ENCODE assay signal across 20 cellular contexts in the genomic region with DNA sequence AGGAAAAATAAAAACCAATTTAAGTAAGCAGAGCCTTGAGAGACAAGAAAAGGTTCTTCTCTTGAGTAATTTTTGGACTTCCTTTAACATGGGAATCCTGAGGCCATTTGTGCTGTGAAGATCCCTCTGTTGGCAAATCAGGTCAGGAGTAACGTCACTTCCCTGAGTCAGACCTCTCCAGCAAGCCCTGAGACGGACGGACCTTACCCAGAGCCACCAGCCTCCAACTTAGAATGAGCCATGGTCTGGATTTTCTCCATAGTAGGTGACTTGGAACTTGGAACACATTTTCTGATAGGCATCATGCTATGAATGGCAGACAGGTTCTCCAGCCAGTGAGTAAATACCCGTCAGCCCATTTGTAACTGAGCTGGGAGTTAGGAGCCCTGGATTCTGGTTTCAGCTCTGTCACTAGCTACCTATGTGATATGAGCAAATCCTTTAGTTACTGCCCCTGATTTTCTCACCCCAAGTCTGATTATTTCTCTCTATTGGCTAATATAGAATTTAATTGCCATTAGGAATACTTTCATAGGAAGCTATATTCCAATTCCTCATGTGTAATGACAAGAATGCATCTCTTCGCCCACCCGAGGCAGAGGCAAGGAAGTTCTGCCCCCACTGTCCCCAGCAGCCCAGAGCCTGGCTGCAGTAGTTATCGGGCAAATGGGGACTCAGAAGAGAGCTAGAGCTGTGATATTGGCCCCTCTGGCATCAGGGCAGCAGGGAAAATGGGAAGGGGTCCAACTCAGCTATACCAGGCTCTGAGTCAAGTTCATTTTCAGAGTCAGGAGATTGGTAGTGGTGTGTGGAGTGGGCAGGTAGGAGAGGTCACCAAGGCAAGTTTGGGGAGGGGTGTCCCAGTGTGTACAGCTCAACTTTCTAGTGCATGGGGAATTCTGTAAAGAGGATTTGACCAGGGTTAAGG.
"Had no signal": no experiment of that assay in that cellular context is flagged by ENCODE, and none has a peak within 500 bp of the region (broad histone marks: within the 10 kb centered on the region; RNA-seq: fewer than 3 reads in every experiment).

No MANE protein-coding gene starts in this region.

- ATAC-seq: left colon; naive thymus-derived CD4-positive, alpha-beta T cell; right lobe of liver; stimulated activated naive CD8-positive, alpha-beta T cell treated with anti-CD3 and anti-CD28 coated beads, Interleukin-15, amount 100 ng/mL, for 72 hours had no signal

- H3K4me1 ChIP-seq: prostate gland, right lobe of liver, suprapubic skin, transverse colon had no signal

- H3K9me3 ChIP-seq: prostate gland, right lobe of liver, suprapubic skin, transverse colon had no signal

- DNase-seq: dorsolateral prefrontal cortex; effector CD4-positive, alpha-beta T cell; head of caudate nucleus; hippocampal formation; left colon; mesenchymal stem cell; midbrain; naive thymus-derived CD4-positive, alpha-beta T cell; right lobe of liver; small intestine; stimulated activated CD4-positive, alpha-beta T cell treated with anti-CD3 and anti-CD28 coated beads, Interleukin-15, amount 100 ng/mL, for 24 hours; stimulated activated CD4-positive, alpha-beta T cell treated with anti-CD3 and anti-CD28 coated beads, Interleukin-2, amount 100 ng/mL, for 48 hours; stimulated activated naive CD4-positive, alpha-beta T cell; stimulated activated naive CD8-positive, alpha-beta T cell treated with anti-CD3 and anti-CD28 coated beads, Interleukin-15, amount 100 ng/mL, for 72 hours; transverse colon had no signal

- H3K27ac Mint-ChIP-seq: naive thymus-derived CD4-positive, alpha-beta T cell; nephron; neural progenitor cell had no signal

- H3K36me3 Mint-ChIP-seq: naive thymus-derived CD4-positive, alpha-beta T cell; neural progenitor cell had no signal

- H3K4me3 Mint-ChIP-seq: naive thymus-derived CD4-positive, alpha-beta T cell; nephron; neural progenitor cell; stimulated activated naive CD8-positive, alpha-beta T cell treated with anti-CD3 and anti-CD28 coated beads, Interleukin-15, amount 100 ng/mL, for 72 hours had no signal

- H3K4me3 ChIP-seq: dorsolateral prefrontal cortex, lung, neural progenitor cell, prostate gland, right lobe of liver, suprapubic skin, transverse colon had no signal

- H3K9me3 Mint-ChIP-seq: nephron; neural progenitor cell; stimulated activated naive CD8-positive, alpha-beta T cell treated with anti-CD3 and anti-CD28 coated beads, Interleukin-15, amount 100 ng/mL, for 72 hours had no signal

- H3K27ac ChIP-seq: neural progenitor cell, prostate gland, right lobe of liver, suprapubic skin, transverse colon had no signal

- H3K4me1 Mint-ChIP-seq: naive thymus-derived CD4-positive, alpha-beta T cell; nephron; stimulated activated naive CD8-positive, alpha-beta T cell treated with anti-CD3 and anti-CD28 coated beads, Interleukin-15, amount 100 ng/mL, for 72 hours had no signal

- H3K36me3 ChIP-seq: neural progenitor cell, prostate gland, right lobe of liver, suprapubic skin, transverse colon had no signal

- H3K27me3 ChIP-seq: dorsolateral prefrontal cortex, neural progenitor cell, right lobe of liver, suprapubic skin, transverse colon had no signal
